13 cellular contexts compared by ENCODE assay signal in the genomic region with DNA sequence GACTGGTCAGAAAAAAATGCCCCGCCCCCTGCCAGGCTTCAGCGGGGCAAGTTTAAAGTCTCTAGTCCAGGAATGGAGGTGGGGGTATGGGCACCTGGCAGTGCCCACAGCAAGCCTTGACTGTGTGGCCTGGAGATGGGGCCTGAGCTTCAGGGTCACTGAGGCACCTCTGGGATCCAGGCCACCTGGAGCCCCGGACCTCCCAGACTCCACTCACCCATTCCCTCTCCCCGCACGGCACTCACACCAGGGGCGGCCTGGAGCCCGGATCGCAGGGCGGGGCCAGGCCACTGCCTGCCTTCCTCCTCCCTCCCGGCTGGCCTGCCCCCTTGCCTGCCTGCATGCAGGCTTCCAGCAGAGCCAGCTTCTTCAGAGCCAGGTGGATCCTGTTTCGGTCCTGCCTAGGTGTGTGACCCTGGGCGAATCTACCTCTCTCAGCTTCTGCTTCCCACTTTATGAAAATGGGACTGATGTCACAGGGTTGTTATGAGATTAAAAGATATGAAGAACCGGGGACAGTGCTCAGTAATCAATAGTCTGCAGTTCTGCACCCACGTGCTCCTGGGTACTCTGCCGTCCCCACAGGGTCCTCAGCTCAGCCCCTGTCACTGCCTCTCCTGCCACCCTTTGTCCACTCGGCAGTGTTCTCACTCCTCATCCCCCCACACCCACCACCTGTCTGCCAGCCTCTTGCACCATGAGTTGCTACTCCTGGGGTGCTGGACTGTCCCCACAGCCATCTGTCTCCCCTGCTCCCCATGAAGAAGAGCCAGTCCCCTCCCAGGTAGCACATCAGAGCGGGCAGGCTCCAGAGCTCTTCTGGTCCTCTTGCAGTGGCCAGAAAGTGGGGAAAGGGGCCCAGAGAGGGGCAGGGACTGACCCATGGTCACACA. TPM values are rescaled to one million over a fixed set of nuclear protein-coding genes. Genes with fewer than 3 reads are reported as not detected.
DNase-seq lines count a peak whose midpoint lies in the region; ATAC-seq and TF ChIP-seq lines count a peak whose summit lies in the region.
"Had no signal": no experiment of that assay in that cellular context is flagged by ENCODE, and none has a peak within 500 bp of the region (broad histone marks: within the 10 kb centered on the region; RNA-seq: fewer than 3 reads in every experiment).

No MANE protein-coding gene starts in this region.

- intact Hi-C loops in transverse colon (cut with DNase I; ENCODE audit: low total_unique reads) = no loop called here

- in situ Hi-C loops in transverse colon (cut with MboI; ENCODE audit: low pct_ligation_motif_present in 1 of 4, low pct_unique_long_range_greater_than_20kb in 1 of 4, low sequenced_read_pairs in 3 of 4) = no loop called here

- peaks cover 34% of the 10 kb centered on the region for H3K27me3 ChIP-seq in transverse colon

- H3K4me1 Mint-ChIP-seq in activated T-cell treated with anti-CD3 and anti-CD28 coated beads, Interleukin-2, amount 50 U/mL, for 72 hours (ENCODE audit: low read depth) = peaks cover 10% of the 10 kb centered on the region

- ATAC-seq in activated T-cell treated with anti-CD3 and anti-CD28 coated beads, Interleukin-2, amount 50 U/mL, for 72 hours (replicated peaks in 1 of 2) = no peak
- ATAC-seq: activated T-helper 17 cell treated with anti-CD3 and anti-CD28 coated beads, Interleukin-2, amount 50 U/mL, for 72 hours had no signal

- peaks cover 13% of the 10 kb centered on the region for H3K27me3 Mint-ChIP-seq in activated T-cell treated with anti-CD3 and anti-CD28 coated beads, Interleukin-2, amount 50 U/mL, for 72 hours (ENCODE audit: low read depth)

- no peak overlapping the region for H3K27ac Mint-ChIP-seq in activated T-cell treated with anti-CD3 and anti-CD28 coated beads, Interleukin-2, amount 50 U/mL, for 72 hours
- H3K27ac Mint-ChIP-seq: activated T-helper 17 cell treated with anti-CD3 and anti-CD28 coated beads, Interleukin-2, amount 50 U/mL, for 72 hours had no signal

- H3K36me3 Mint-ChIP-seq in activated T-cell treated with anti-CD3 and anti-CD28 coated beads, Interleukin-2, amount 50 U/mL, for 72 hours (ENCODE audit: insufficient read depth in 2 of 2) = no peaks in the 10 kb centered on the region

- no peak overlapping the region for H3K4me3 Mint-ChIP-seq in activated T-cell treated with anti-CD3 and anti-CD28 coated beads, Interleukin-2, amount 50 U/mL, for 72 hours
- H3K4me3 Mint-ChIP-seq: activated T-helper 17 cell treated with anti-CD3 and anti-CD28 coated beads, Interleukin-2, amount 50 U/mL, for 72 hours had no signal

- no peak overlapping the region for H3K4me3 ChIP-seq in transverse colon
- H3K4me3 ChIP-seq: dorsolateral prefrontal cortex had no signal

- H3K4me1 ChIP-seq in transverse colon = peaks cover 37 to 61% (median 48%) of the 10 kb centered on the region in 4 donors

- 20 to 39% methylated on average over 1 to 17 of the region's 17 CpGs for WGBS in transverse colon (ENCODE audit: low coverage in 1 of 2), 2 donors

- no peak for TF ChIP-seq POLR2A in transverse colon (IDR thresholded peaks at IDR 0.05)

- DNase-seq in NCI-H1417 (lab: John Stamatoyannopoulos, UW) (peak in 2 of 3 experiments; percentile 42 to 43), NCI-H1417 treated with DMSO at 0.1 percent for 48 hours (lab: John Stamatoyannopoulos, UW) (no peak), astrocyte of the hippocampus (ENCODE audit: low read depth, low spot score) (peak; percentile 33), kidney tubule cell (ENCODE audit: low spot score) (peak; percentile 52), transverse colon (peak; percentile 67), OCI-M2 (lab: John Stamatoyannopoulos, UW; ENCODE audit: unreplicated experiment) (no peak), LoVo (ENCODE audit: low spot score) (no peak)
- no peak for DNase-seq in activated T-cell treated with anti-CD3 and anti-CD28 coated beads, Interleukin-2, amount 50 U/mL, for 72 hours
- DNase-seq: dorsolateral prefrontal cortex; stimulated activated CD4-positive, alpha-beta T cell treated with anti-CD3 and anti-CD28 coated beads, Interleukin-12 subunit alpha, Interleukin-12 subunit beta, amount 100 ng/mL, for 4 hours; T1000 had no signal

- peaks cover 0 to 9% (median 4%) of the 10 kb centered on the region in 4 donors for H3K36me3 ChIP-seq in transverse colon

- no peaks in the 10 kb centered on the region for H3K9me3 ChIP-seq in transverse colon

- TF ChIP-seq EP300 in transverse colon (IDR thresholded peaks at IDR 0.05; ENCODE audit: low read depth) = no peak

- no peaks in the 10 kb centered on the region for H3K9me3 Mint-ChIP-seq in activated T-cell treated with anti-CD3 and anti-CD28 coated beads, Interleukin-2, amount 50 U/mL, for 72 hours
- H3K9me3 Mint-ChIP-seq: activated T-helper 17 cell treated with anti-CD3 and anti-CD28 coated beads, Interleukin-2, amount 50 U/mL, for 72 hours had no signal

- no peak for TF ChIP-seq CTCF in transverse colon (IDR thresholded peaks at IDR 0.05)

- H3K27ac ChIP-seq in transverse colon = peak overlapping the region; percentile 58 to 82 (median 64)

RNA-seq across cellular contexts. Expression of gene TCAP, which starts 1.2 kb away (rescaled TPM):
- 1 to 10 TPM in 1 of 4 donors, under 1 TPM in 1, not detected in 2; 0.64 to 1.9 TPM for total RNA-seq in transverse colon
- total RNA-seq in activated T-cell treated with anti-CD3 and anti-CD28 coated beads, Interleukin-2, amount 50 U/mL, for 72 hours = 1 to 10 TPM; 1.4 to 1.5 TPM

RNA-seq across cellular contexts. Expression of gene PNMT, which starts 4.3 kb away (rescaled TPM):
- 10 to 100 TPM in 1 of 4 donors, 1 to 10 TPM in 2, under 1 TPM in 1; 0.80 to 48.3 (median 1.3) TPM for total RNA-seq in transverse colon
- total RNA-seq in activated T-cell treated with anti-CD3 and anti-CD28 coated beads, Interleukin-2, amount 50 U/mL, for 72 hours = under 1 TPM; 0.41 to 0.67 TPM
- total RNA-seq: activated T-helper 17 cell treated with anti-CD3 and anti-CD28 coated beads, Interleukin-2, amount 50 U/mL, for 72 hours; NCI-H460 had no signal

RNA-seq across cellular contexts. Expression of gene PGAP3, which starts 23.9 kb away (rescaled TPM):
- 10 to 100 TPM; 19.9 to 82.6 (median 46.2) TPM for total RNA-seq in transverse colon
- 10 to 100 TPM in 1 of 2 donors, 1 to 10 TPM in 1; 8.5 to 12.8 TPM for total RNA-seq in activated T-cell treated with anti-CD3 and anti-CD28 coated beads, Interleukin-2, amount 50 U/mL, for 72 hours

RNA-seq across cellular contexts. Expression of gene STARD3, which starts 27.0 kb away (rescaled TPM):
- total RNA-seq in transverse colon = 100 to 1,000 TPM in 1 of 4 donors, 10 to 100 TPM in 3; 63.5 to 193 (median 73.2) TPM
- 10 to 100 TPM; 63.5 to 65.1 TPM for total RNA-seq in activated T-cell treated with anti-CD3 and anti-CD28 coated beads, Interleukin-2, amount 50 U/mL, for 72 hours

RNA-seq across cellular contexts. Expression of gene ERBB2, which starts 35.9 kb away (rescaled TPM):
- 100 to 1,000 TPM; 175 to 439 (median 234) TPM for total RNA-seq in transverse colon
- total RNA-seq in activated T-cell treated with anti-CD3 and anti-CD28 coated beads, Interleukin-2, amount 50 U/mL, for 72 hours = 10 to 100 TPM in 1 of 2 donors, 1 to 10 TPM in 1; 8.2 to 12.1 TPM

Comparison
In these comparisons a context has a peak if more than half of its experiments do, and no peak if none do; other contexts are left out.
1. DNase-seq: peak in NCI-H1417 (2 of 3), astrocyte of the hippocampus (single experiment), kidney tubule cell (single experiment) and transverse colon (single experiment); none in NCI-H1417 treated with DMSO at 0.1 percent for 48 hours (single experiment), activated T-cell treated with anti-CD3 and anti-CD28 coated beads, Interleukin-2, amount 50 U/mL, for 72 hours (0 of 2), OCI-M2 (single experiment) and LoVo (single experiment).